ENCODE assay signal across 29 cellular contexts in the genomic region with DNA sequence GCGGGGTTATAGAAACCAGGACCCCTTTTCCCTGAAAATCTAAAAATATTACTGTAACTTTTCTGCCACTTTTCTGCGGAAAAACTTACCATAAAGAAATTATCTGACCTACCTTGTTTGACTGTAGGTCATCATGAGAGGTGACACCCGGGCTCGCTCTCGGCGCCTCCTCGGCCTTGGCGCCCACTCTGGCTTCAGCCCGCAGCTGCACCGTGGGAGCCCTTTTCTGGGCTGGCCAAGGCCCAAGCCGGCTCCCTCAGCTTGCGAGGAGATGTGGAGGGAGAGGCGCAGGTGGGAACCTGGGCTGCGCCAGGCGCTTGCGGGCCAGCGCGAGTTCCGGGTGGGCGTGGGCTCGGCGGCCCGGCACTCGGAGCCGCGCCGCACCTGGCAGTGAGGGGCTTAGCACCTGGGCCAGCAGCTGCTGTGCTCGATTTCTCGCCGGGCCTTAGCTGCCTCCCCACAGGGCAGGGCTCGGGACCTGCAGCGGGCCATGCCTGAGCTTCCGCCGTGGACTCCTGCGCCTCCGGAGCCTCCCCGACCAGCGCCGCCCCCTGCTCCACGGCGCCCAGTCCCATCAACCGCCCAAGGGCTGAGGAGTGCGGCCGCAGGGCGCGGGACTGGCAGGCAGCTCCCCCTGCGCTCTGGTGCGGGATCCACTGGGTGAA.
"Had no signal": no experiment of that assay in that cellular context is flagged by ENCODE, and none has a peak within 500 bp of the region (broad histone marks: within the 10 kb centered on the region; RNA-seq: fewer than 3 reads in every experiment).

No MANE protein-coding gene starts in this region.

- H3K9me3 ChIP-seq: heart left ventricle, left lung, lower lobe of right lung, mucosa of descending colon, psoas muscle, thoracic aorta, tibial artery, uterus had no signal

- H3K27ac ChIP-seq: heart left ventricle, left lung, lower lobe of right lung, parathyroid adenoma, psoas muscle, skin epidermis, stomach, thoracic aorta, tibial artery, uterus had no signal

- H3K36me3 ChIP-seq: heart left ventricle, left lung, lower lobe of right lung, stomach, thoracic aorta, tibial artery, uterus had no signal

- ATAC-seq: heart left ventricle; left colon; left lung; lower lobe of right lung; mucosa of descending colon; naive thymus-derived CD4-positive, alpha-beta T cell; natural killer cell treated with Interleukin-12 subunit alpha and Interleukin-12 subunit beta and Interleukin-15 and Interleukin-18, amount 100 ng/mL, for 72 hours; psoas muscle; sciatic nerve; stimulated activated naive B cell treated with anti-CD40 and anti-IgM and Interleukin-4, amounts not matched to agents 10 μg/mL and 1 μg/mL and 100 μg/mL, for 72 hours; stimulated activated naive CD8-positive, alpha-beta T cell treated with anti-CD3 and anti-CD28 coated beads, Interleukin-15, Interleukin-2, amounts not matched to agents 100 U/mL and 50 U/mL, for 24 hours had no signal

- H2AFZ ChIP-seq: parathyroid adenoma had no signal

- H3K4me1 ChIP-seq: heart left ventricle, left lung, lower lobe of right lung, parathyroid adenoma, psoas muscle, stomach, tibial artery, uterus had no signal

- DNase-seq: heart left ventricle; hypothalamus; immature natural killer cell; kidney; left colon; lower lobe of right lung; mammary epithelial cell; mesendoderm; midbrain; mucosa of descending colon; naive thymus-derived CD4-positive, alpha-beta T cell; nucleus accumbens; psoas muscle; stimulated activated CD4-positive, alpha-beta T cell treated with anti-CD3 and anti-CD28 coated beads, Interleukin-12 subunit alpha, Interleukin-12 subunit beta, amount 100 ng/mL, for 4 hours; stimulated activated CD4-positive, alpha-beta T cell treated with anti-CD3 and anti-CD28 coated beads, Interleukin-15, amount 100 ng/mL, for 24 hours; stimulated activated CD4-positive, alpha-beta T cell treated with anti-CD3 and anti-CD28 coated beads, Interleukin-2, amount 100 ng/mL, for 24 hours; stimulated activated CD4-positive, alpha-beta T cell treated with anti-CD3 and anti-CD28 coated beads, Interleukin-4, amount 100 ng/mL, for 1 hour; stimulated activated naive B cell treated with anti-CD40 and anti-IgM and Interleukin-4, amounts not matched to agents 10 μg/mL and 1 μg/mL and 100 μg/mL, for 72 hours; stimulated activated naive CD8-positive, alpha-beta T cell treated with anti-CD3 and anti-CD28 coated beads, Interleukin-15, Interleukin-2, amounts not matched to agents 100 U/mL and 50 U/mL, for 24 hours; stomach; tibial artery; trophoblast cell; uterus had no signal

- H3K9ac ChIP-seq: parathyroid adenoma had no signal

- H3K27me3 ChIP-seq: heart left ventricle, left lung, stomach, tibial artery, uterus had no signal

- H3K4me3 ChIP-seq: heart left ventricle, left lung, lower lobe of right lung, mucosa of descending colon, psoas muscle, skin epidermis, stomach, thoracic aorta, tibial artery, uterus had no signal
